ENCODE assay signal across 9 cellular contexts in the genomic region with DNA sequence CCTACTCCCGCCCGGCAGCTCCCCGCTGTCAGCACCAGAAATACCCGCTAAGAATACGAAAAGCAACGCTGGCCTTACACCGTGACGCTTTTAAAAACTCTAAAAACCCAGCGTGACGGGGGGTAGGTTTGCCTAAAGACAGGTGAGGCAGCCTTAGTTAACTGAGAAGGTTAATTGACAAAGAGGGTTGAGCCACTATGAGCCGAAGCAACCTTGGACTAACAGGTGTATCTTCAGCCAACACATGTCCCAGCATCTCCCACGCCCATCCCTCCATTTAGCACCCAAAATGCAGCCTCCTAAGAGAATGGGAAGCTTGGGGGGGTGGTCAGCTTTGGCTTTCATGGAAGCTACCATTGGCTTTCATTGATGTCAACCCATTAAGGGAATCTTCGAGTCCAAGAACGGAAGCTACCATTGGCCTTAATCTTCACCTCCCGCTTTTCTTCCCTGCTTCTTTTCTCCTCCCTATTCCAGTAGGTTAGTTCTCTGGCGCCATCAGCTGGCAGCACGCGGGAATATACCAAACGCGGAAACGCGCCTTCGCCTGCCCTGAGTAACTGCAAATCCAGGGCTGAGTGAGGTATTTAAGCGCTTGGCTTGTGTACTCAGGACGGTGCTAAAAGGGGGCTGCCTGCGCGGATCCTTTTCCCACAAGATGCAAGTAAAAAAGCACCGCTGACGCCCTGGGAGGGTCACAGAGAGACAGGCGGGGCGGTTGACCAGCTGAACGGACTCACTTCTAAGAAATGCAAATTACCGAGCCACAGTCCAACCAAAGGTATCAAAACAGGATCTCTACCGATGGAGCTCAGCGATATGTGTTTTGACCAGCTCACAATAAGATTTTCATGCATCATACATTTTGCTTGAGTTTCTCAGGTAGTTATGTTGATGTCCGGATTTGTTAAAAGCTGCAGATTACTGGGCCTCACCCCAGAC. TPM values are rescaled to one million over a fixed set of nuclear protein-coding genes. Genes with fewer than 3 reads are reported as not detected.
DNase-seq lines count a peak whose midpoint lies in the region; ATAC-seq and TF ChIP-seq lines count a peak whose summit lies in the region.
"Had no signal": no experiment of that assay in that cellular context is flagged by ENCODE, and none has a peak within 500 bp of the region (broad histone marks: within the 10 kb centered on the region; RNA-seq: fewer than 3 reads in every experiment).

No MANE protein-coding gene starts in this region.

- peak overlapping the region; percentile 29; the same call in 1 of the 2 replicates for H3K4me3 ChIP-seq in H7 (ENCODE audit: insufficient read depth, low read depth, low read length)

- H3K9me3 Mint-ChIP-seq in brain: no peaks in the 10 kb centered on the region

- no peaks in the 10 kb centered on the region for H3K36me3 ChIP-seq in H7 (replicated peaks; ENCODE audit: control insufficient read depth, insufficient read depth, low read length)

- H3K27me3 ChIP-seq in H7 (ENCODE audit: control insufficient read depth, insufficient read depth, low read length): peaks cover 23% of the 10 kb centered on the region

- H3K4me1 Mint-ChIP-seq in brain: peaks cover 58% of the 10 kb centered on the region

- peaks cover 13% of the 10 kb centered on the region for H3K27me3 Mint-ChIP-seq in brain

- peak overlapping the region in 1 of 5 experiments; percentile 10 for H3K27ac Mint-ChIP-seq in brain

- no peak for ATAC-seq in HG03469 (IDR thresholded peaks at IDR 0.05; ENCODE audit: unreplicated experiment)

- TF ChIP-seq CTCF in brain (conservative IDR thresholded peaks at IDR 0.05): peak; percentile 56 to 75

- peaks cover 10% of the 10 kb centered on the region for H3K36me3 Mint-ChIP-seq in brain

- peak overlapping the region in 4 of 5 experiments; percentile 25 to 85 (median 55) for H3K4me3 Mint-ChIP-seq in brain

- DNase-seq in DMS 273 (lab: John Stamatoyannopoulos, UW; ENCODE audit: unreplicated experiment) (peak; percentile 6), DMS 273 treated with DMSO at 0.1 percent for 48 hours (lab: John Stamatoyannopoulos, UW) (no peak), H7 (peak; percentile 81), NCI-H526 treated with DMSO at 0.1 percent for 48 hours (lab: John Stamatoyannopoulos, UW) (peak; percentile 21), iPS-NIHi7 (ENCODE audit: extremely low spot score) (peak; percentile 83)
- peak; percentile 21 for DNase-seq in stimulated activated CD4-positive, alpha-beta T cell treated with anti-CD3 and anti-CD28 coated beads, Interleukin-4, amount 100 ng/mL, for 1 hour

RNA-seq across cellular contexts. Expression of gene GLYATL1, which starts 38.5 kb away (rescaled TPM):
- total RNA-seq in H7 (2014; rRNA removed; shearing (Covaris generic)): 3.8 and 9.7 TPM in 2 replicates
- 2.9 TPM for polyA plus RNA-seq in brain (ENCODE audit: insufficient read depth, low read depth, low replicate concordance)
- total RNA-seq: aorta had no signal
- polyA plus RNA-seq: aorta had no signal

RNA-seq across cellular contexts. Expression of gene GLYATL2, which starts 56.2 kb away (rescaled TPM):
- not detected in 2 replicates for total RNA-seq in H7 (2014; rRNA removed; shearing (Covaris generic))
- 2.7 TPM for polyA plus RNA-seq in brain (ENCODE audit: insufficient read depth, low read depth, low replicate concordance)
- polyA plus RNA-seq: aorta had no signal
